Comparison of ENCODE assay signal across 8 cellular contexts in genomic region chrX:45771114-45771513, GRCh38.
DNase-seq lines count a peak whose midpoint lies in the region; ATAC-seq and TF ChIP-seq lines count a peak whose summit lies in the region.

No MANE protein-coding gene starts in this region.

- H3K4me1 Mint-ChIP-seq in activated naive CD4-positive, alpha-beta T cell treated with anti-CD3 and anti-CD28 coated beads, Interleukin-2, amount 50 U/mL, for 24 hours: peaks cover 47% of the 10 kb centered on the region
- peaks cover 59% of the 10 kb centered on the region for H3K4me1 Mint-ChIP-seq in activated naive CD8-positive, alpha-beta T cell (ENCODE audit: low read depth)

- H3K27ac Mint-ChIP-seq in activated naive CD4-positive, alpha-beta T cell treated with anti-CD3 and anti-CD28 coated beads, Interleukin-2, amount 50 U/mL, for 24 hours: peak overlapping the region; percentile 89
- peak overlapping the region; percentile 94 for H3K27ac Mint-ChIP-seq in activated naive CD8-positive, alpha-beta T cell

- no peaks in the 10 kb centered on the region for H3K27me3 Mint-ChIP-seq in activated naive CD4-positive, alpha-beta T cell treated with anti-CD3 and anti-CD28 coated beads, Interleukin-2, amount 50 U/mL, for 24 hours
- no peaks in the 10 kb centered on the region for H3K27me3 Mint-ChIP-seq in activated naive CD8-positive, alpha-beta T cell

- H3K27ac ChIP-seq in tibial nerve: peak overlapping the region in 3 of 4 donors; percentile 78 to 93 (median 87)

- no peak for TF ChIP-seq EP300 in tibial nerve (IDR thresholded peaks at IDR 0.05)

- no peak for ATAC-seq in GM19023 (IDR thresholded peaks at IDR 0.05; ENCODE audit: unreplicated experiment)

- H3K36me3 Mint-ChIP-seq in activated naive CD4-positive, alpha-beta T cell treated with anti-CD3 and anti-CD28 coated beads, Interleukin-2, amount 50 U/mL, for 24 hours: peaks cover 21% of the 10 kb centered on the region
- peaks cover 19% of the 10 kb centered on the region for H3K36me3 Mint-ChIP-seq in activated naive CD8-positive, alpha-beta T cell

- 29 to 34% methylated on average over 6 of the region's 6 CpGs for WGBS in tibial nerve, 2 donors

- peaks cover 0 to 22% (median 0%) of the 10 kb centered on the region in 4 donors for H3K4me1 ChIP-seq in tibial nerve

- DNase-seq in activated naive CD4-positive, alpha-beta T cell (lab: John Stamatoyannopoulos, UW): no peak
- DNase-seq in islet precursor cell (peak; percentile 86), tibial nerve (ENCODE audit: low spot score in 2 of 2) (no peak), H7 (no peak)
- no peak for DNase-seq in activated CD8-positive, alpha-beta memory T cell treated with anti-CD3 and anti-CD28 coated beads, Interleukin-2, amount 50 U/mL, for 48 hours

- H3K9me3 ChIP-seq in tibial nerve: no peaks in the 10 kb centered on the region

- H3K27me3 ChIP-seq in tibial nerve (peaks cover 0 to 11% of the 10 kb centered on the region in 2 donors), H7 (ENCODE audit: control insufficient read depth, insufficient read depth, low read length) (no peaks in the 10 kb centered on the region)

- peak overlapping the region; percentile 95 for H3K4me3 Mint-ChIP-seq in activated naive CD4-positive, alpha-beta T cell treated with anti-CD3 and anti-CD28 coated beads, Interleukin-2, amount 50 U/mL, for 24 hours
- peak overlapping the region; percentile 99 for H3K4me3 Mint-ChIP-seq in activated naive CD8-positive, alpha-beta T cell

- TF ChIP-seq POLR2A in tibial nerve (IDR thresholded peaks at IDR 0.05): no peak

- no peaks in the 10 kb centered on the region for H3K36me3 ChIP-seq in tibial nerve
- peaks cover 2% of the 10 kb centered on the region; the same call in 1 of the 2 replicates for H3K36me3 ChIP-seq in H7 (replicated peaks; ENCODE audit: control insufficient read depth, insufficient read depth, low read length)

- TF ChIP-seq CTCF in tibial nerve (IDR thresholded peaks at IDR 0.05): no peak

- no peaks in the 10 kb centered on the region for H3K9me3 Mint-ChIP-seq in activated naive CD4-positive, alpha-beta T cell treated with anti-CD3 and anti-CD28 coated beads, Interleukin-2, amount 50 U/mL, for 24 hours
- H3K9me3 Mint-ChIP-seq in activated naive CD8-positive, alpha-beta T cell (ENCODE audit: low read depth): no peaks in the 10 kb centered on the region

- peak overlapping the region in 2 of 4 donors; percentile 40 to 52 for H3K4me3 ChIP-seq in tibial nerve
- no peak overlapping the region for H3K4me3 ChIP-seq in H7 (ENCODE audit: insufficient read depth, low read depth, low read length)
